Comparison of ENCODE assay signal across 1 cellular context in the genomic region with DNA sequence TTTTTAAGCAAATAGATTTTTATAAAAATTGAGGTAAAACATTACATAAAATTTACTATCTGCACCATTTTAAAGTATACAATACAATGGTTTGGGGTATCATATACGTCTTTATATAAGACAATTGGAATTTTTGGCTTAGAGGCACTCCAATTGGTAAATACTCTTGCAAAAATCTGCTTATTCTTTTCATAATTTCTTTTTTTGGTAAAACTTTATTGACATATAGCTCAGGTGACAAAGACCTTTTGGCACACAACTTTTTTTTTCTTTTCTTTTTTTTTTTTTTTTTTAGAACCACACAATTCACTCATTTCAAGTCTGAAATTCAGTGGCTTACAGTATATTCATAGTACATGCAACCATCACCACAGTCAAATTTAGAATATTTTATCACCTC.
TF ChIP-seq lines count a peak whose summit lies in the region.

No MANE protein-coding gene starts in this region.

TF ChIP-seq in K562, 482 proteins besides CTCF, POLR2A, EP300 and RAD21 (continued from another document):
- TF ChIP-seq, protein P1, sequence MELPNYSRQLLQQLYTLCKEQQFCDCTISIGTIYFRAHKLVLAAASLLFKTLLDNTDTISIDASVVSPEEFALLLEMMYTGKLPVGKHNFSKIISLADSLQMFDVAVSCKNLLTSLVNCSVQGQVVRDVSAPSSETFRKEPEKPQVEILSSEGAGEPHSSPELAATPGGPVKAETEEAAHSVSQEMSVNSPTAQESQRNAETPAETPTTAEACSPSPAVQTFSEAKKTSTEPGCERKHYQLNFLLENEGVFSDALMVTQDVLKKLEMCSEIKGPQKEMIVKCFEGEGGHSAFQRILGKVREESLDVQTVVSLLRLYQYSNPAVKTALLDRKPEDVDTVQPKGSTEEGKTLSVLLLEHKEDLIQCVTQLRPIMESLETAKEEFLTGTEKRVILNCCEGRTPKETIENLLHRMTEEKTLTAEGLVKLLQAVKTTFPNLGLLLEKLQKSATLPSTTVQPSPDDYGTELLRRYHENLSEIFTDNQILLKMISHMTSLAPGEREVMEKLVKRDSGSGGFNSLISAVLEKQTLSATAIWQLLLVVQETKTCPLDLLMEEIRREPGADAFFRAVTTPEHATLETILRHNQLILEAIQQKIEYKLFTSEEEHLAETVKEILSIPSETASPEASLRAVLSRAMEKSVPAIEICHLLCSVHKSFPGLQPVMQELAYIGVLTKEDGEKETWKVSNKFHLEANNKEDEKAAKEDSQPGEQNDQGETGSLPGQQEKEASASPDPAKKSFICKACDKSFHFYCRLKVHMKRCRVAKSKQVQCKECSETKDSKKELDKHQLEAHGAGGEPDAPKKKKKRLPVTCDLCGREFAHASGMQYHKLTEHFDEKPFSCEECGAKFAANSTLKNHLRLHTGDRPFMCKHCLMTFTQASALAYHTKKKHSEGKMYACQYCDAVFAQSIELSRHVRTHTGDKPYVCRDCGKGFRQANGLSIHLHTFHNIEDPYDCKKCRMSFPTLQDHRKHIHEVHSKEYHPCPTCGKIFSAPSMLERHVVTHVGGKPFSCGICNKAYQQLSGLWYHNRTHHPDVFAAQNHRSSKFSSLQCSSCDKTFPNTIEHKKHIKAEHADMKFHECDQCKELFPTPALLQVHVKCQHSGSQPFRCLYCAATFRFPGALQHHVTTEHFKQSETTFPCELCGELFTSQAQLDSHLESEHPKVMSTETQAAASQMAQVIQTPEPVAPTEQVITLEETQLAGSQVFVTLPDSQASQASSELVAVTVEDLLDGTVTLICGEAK (IDR thresholded peaks at IDR 0.05): peak; percentile 79
- TF ChIP-seq, protein P1 (CRISPR knock-in tag; IDR thresholded peaks at IDR 0.05): peak; percentile 74
- TF ChIP-seq, protein P2, sequence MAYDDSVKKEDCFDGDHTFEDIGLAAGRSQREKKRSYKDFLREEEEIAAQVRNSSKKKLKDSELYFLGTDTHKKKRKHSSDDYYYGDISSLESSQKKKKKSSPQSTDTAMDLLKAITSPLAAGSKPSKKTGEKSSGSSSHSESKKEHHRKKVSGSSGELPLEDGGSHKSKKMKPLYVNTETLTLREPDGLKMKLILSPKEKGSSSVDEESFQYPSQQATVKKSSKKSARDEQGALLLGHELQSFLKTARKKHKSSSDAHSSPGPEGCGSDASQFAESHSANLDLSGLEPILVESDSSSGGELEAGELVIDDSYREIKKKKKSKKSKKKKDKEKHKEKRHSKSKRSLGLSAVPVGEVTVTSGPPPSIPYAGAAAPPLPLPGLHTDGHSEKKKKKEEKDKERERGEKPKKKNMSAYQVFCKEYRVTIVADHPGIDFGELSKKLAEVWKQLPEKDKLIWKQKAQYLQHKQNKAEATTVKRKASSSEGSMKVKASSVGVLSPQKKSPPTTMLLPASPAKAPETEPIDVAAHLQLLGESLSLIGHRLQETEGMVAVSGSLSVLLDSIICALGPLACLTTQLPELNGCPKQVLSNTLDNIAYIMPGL (CRISPR knock-in tag; IDR thresholded peaks at IDR 0.05): no peak
- TF ChIP-seq TEAD2 (tag; IDR thresholded peaks at IDR 0.05): no peak
